ENCODE assay signal across 14 cellular contexts in genomic region chr3:15288331-15288726, GRCh38. TPM values are rescaled to one million over a fixed set of nuclear protein-coding genes. Genes with fewer than 3 reads are reported as not detected.
DNase-seq lines count a peak whose midpoint lies in the region; ATAC-seq and TF ChIP-seq lines count a peak whose summit lies in the region.
"Had no signal": no experiment of that assay in that cellular context is flagged by ENCODE, and none has a peak within 500 bp of the region (broad histone marks: within the 10 kb centered on the region; RNA-seq: fewer than 3 reads in every experiment).

No MANE protein-coding gene starts in this region.

- peak overlapping the region; percentile 31 to 85 for H3K27ac ChIP-seq in coronary artery
- peak overlapping the region; percentile 45 to 67 for H3K27ac ChIP-seq in tibial artery

- peaks cover 73% of the 10 kb centered on the region for H3K4me1 Mint-ChIP-seq in activated T-cell treated with anti-CD3 and anti-CD28 coated beads, Interleukin-2, amount 50 U/mL, for 24 hours (ENCODE audit: low read depth)
- peaks cover 93 to 97% of the 10 kb centered on the region in 2 donors for H3K4me1 Mint-ChIP-seq in natural killer cell

- H3K27ac Mint-ChIP-seq in activated T-cell treated with anti-CD3 and anti-CD28 coated beads, Interleukin-2, amount 50 U/mL, for 24 hours, result peak overlapping the region; percentile 1
- H3K27ac Mint-ChIP-seq in natural killer cell, result peak overlapping the region; percentile 87 to 97
- H3K27ac Mint-ChIP-seq: activated naive CD8-positive, alpha-beta T cell; CD8-positive, alpha-beta T cell had no signal

- TF ChIP-seq CTCF in coronary artery (IDR thresholded peaks at IDR 0.05) (no peak), natural killer cell (IDR thresholded peaks at IDR 0.05) (no peak), tibial artery (IDR thresholded peaks at IDR 0.05) (no peak)

- H3K4me3 Mint-ChIP-seq in activated T-cell treated with anti-CD3 and anti-CD28 coated beads, Interleukin-2, amount 50 U/mL, for 24 hours, result no peak overlapping the region
- H3K4me3 Mint-ChIP-seq in natural killer cell, result no peak overlapping the region
- H3K4me3 Mint-ChIP-seq: activated naive CD8-positive, alpha-beta T cell; CD8-positive, alpha-beta T cell had no signal

- H3K36me3 Mint-ChIP-seq in activated T-cell treated with anti-CD3 and anti-CD28 coated beads, Interleukin-2, amount 50 U/mL, for 24 hours (ENCODE audit: low read depth), result no peaks in the 10 kb centered on the region
- no peaks in the 10 kb centered on the region for H3K36me3 Mint-ChIP-seq in natural killer cell

- no peaks in the 10 kb centered on the region for H3K9me3 ChIP-seq in tibial artery

- no peaks in the 10 kb centered on the region for H3K36me3 ChIP-seq in tibial artery

- H3K27me3 ChIP-seq in tibial artery, result no peaks in the 10 kb centered on the region

- peaks cover 0 to 69% (median 37%) of the 10 kb centered on the region in 4 donors for H3K4me1 ChIP-seq in tibial artery

- no peaks in the 10 kb centered on the region for H3K27me3 Mint-ChIP-seq in activated T-cell treated with anti-CD3 and anti-CD28 coated beads, Interleukin-2, amount 50 U/mL, for 24 hours
- H3K27me3 Mint-ChIP-seq in natural killer cell (ENCODE audit: low read depth in 2 of 2), result no peaks in the 10 kb centered on the region
- H3K27me3 Mint-ChIP-seq: activated naive CD8-positive, alpha-beta T cell had no signal

- no peak overlapping the region for H3K4me3 ChIP-seq in coronary artery
- H3K4me3 ChIP-seq in tibial artery, result no peak overlapping the region

- ATAC-seq in natural killer cell (no peak), HG02759 (IDR thresholded peaks at IDR 0.05; ENCODE audit: unreplicated experiment) (no peak), GM19397 (IDR thresholded peaks at IDR 0.05; ENCODE audit: unreplicated experiment) (no peak), HG03280 (IDR thresholded peaks at IDR 0.05; ENCODE audit: unreplicated experiment) (no peak)
- ATAC-seq: CD8-positive, alpha-beta T cell had no signal

- no peaks in the 10 kb centered on the region for H3K9me3 Mint-ChIP-seq in activated T-cell treated with anti-CD3 and anti-CD28 coated beads, Interleukin-2, amount 50 U/mL, for 24 hours
- no peaks in the 10 kb centered on the region for H3K9me3 Mint-ChIP-seq in natural killer cell
- H3K9me3 Mint-ChIP-seq: CD8-positive, alpha-beta T cell had no signal

- no peak for DNase-seq in activated T-cell treated with anti-CD3 and anti-CD28 coated beads, Interleukin-2, amount 50 U/mL, for 24 hours
- DNase-seq in activated T-cell treated with anti-CD3 and anti-CD28 coated beads, Interleukin-2, amount 50 U/mL, for 48 hours, result no peak
- no peak for DNase-seq in coronary artery (ENCODE audit: low spot score)
- no peak for DNase-seq in natural killer cell
- DNase-seq in tibial artery, result peak in 1 of 2 donors; percentile 50
- DNase-seq: activated CD4-positive, alpha-beta T cell treated with anti-CD3 and anti-CD28 coated beads for 48 hours; CD8-positive, alpha-beta T cell; NCI-H2029; NCI-H524 treated with DMSO at 0.1 percent for 48 hours; T1000 had no signal

- intact Hi-C loops in natural killer cell (cut with micrococcal nuclease) (no loop called here), tibial artery (cut with DNase I; ENCODE audit: low total_unique reads) (no loop called here)

RNA-seq across cellular contexts. Expression of gene SH3BP5, which starts 44.1 kb away (rescaled TPM):
- 100 to 1,000 TPM in 1 of 3 donors, 10 to 100 TPM in 2; 89.4 to 129 (median 91.0) TPM for total RNA-seq in natural killer cell
